Comparison of ENCODE assay signal across 1 cellular context in genomic region chr6:37381579-37381978, GRCh38.
TF ChIP-seq lines count a peak whose summit lies in the region.

No MANE protein-coding gene starts in this region.

TF ChIP-seq in IMR-90, 13 proteins besides CTCF, POLR2A, EP300 and RAD21:
- TF ChIP-seq SMC3 (IDR thresholded peaks at IDR 0.05; ENCODE audit: low read depth, low read length), result peak; percentile 44
- no peak for TF ChIP-seq BHLHE40 (IDR thresholded peaks at IDR 0.05; ENCODE audit: low read depth, low read length)
